ENCODE assay signal across 10 cellular contexts in the genomic region with DNA sequence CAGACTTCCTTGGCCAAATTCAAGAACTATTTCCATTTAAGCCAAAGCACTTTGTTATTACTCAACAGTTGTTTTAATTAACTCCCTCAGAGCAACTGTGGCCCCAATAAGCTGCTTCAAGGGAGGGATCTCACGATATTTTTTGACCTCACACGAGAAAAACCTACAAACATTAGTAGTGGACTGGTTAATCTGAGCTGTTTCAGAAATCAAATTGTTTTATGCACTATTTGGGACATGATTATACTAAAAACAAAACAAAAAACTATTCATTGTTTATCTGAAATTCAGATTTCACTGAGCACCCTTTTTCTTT.
A peak's percentile ranks its signal among the peaks of the same experiment; 100 is the strongest.
DNase-seq lines count a peak whose midpoint lies in the region; ATAC-seq and TF ChIP-seq lines count a peak whose summit lies in the region.
"Had no signal": no experiment of that assay in that cellular context is flagged by ENCODE, and none has a peak within 500 bp of the region (broad histone marks: within the 10 kb centered on the region; RNA-seq: fewer than 3 reads in every experiment).

No MANE protein-coding gene starts in this region.

- peaks cover 22 to 31% of the 10 kb centered on the region in 2 donors for H3K27me3 Mint-ChIP-seq in CD4-positive, alpha-beta memory T cell
- H3K27me3 Mint-ChIP-seq in effector memory CD8-positive, alpha-beta T cell: peaks cover 31 to 47% of the 10 kb centered on the region in 2 donors
- H3K27me3 Mint-ChIP-seq in neural progenitor cell (ENCODE audit: insufficient read depth, low read depth): peaks cover 10% of the 10 kb centered on the region
- peaks cover 41% of the 10 kb centered on the region for H3K27me3 Mint-ChIP-seq in activated CD8-positive, alpha-beta T cell treated with anti-CD3 and anti-CD28 coated beads for 36 hours

- H3K27ac ChIP-seq in CD4-positive, alpha-beta memory T cell (ENCODE audit: low read depth, low read length): no peak overlapping the region
- no peak overlapping the region for H3K27ac ChIP-seq in neural progenitor cell
- H3K27ac ChIP-seq: left lung had no signal

- H3K9me3 Mint-ChIP-seq in CD4-positive, alpha-beta memory T cell: peaks cover 0 to 4% (median 0%) of the 10 kb centered on the region in 8 donors
- H3K9me3 Mint-ChIP-seq in effector memory CD8-positive, alpha-beta T cell: no peaks in the 10 kb centered on the region
- H3K9me3 Mint-ChIP-seq in neural progenitor cell: no peaks in the 10 kb centered on the region
- H3K9me3 Mint-ChIP-seq in activated CD8-positive, alpha-beta T cell treated with anti-CD3 and anti-CD28 coated beads for 36 hours: no peaks in the 10 kb centered on the region

- H3K4me3 Mint-ChIP-seq in CD4-positive, alpha-beta memory T cell: peak overlapping the region in 5 of 8 donors; percentile 9 to 84 (median 79)
- peak overlapping the region; percentile 18 to 57 for H3K4me3 Mint-ChIP-seq in effector memory CD8-positive, alpha-beta T cell
- peak overlapping the region; percentile 93 for H3K4me3 Mint-ChIP-seq in neural progenitor cell
- H3K4me3 Mint-ChIP-seq in activated CD8-positive, alpha-beta T cell treated with anti-CD3 and anti-CD28 coated beads for 36 hours: no peak overlapping the region

- H3K4me1 Mint-ChIP-seq in CD4-positive, alpha-beta memory T cell: peaks cover 12 to 18% (median 15%) of the 10 kb centered on the region in 4 donors
- peaks cover 7 to 9% of the 10 kb centered on the region in 2 donors for H3K4me1 Mint-ChIP-seq in effector memory CD8-positive, alpha-beta T cell (ENCODE audit: low read depth in 2 of 2)
- H3K4me1 Mint-ChIP-seq in neural progenitor cell: peaks cover 17% of the 10 kb centered on the region
- H3K4me1 Mint-ChIP-seq in activated CD8-positive, alpha-beta T cell treated with anti-CD3 and anti-CD28 coated beads for 36 hours (ENCODE audit: low read depth): peaks cover 11% of the 10 kb centered on the region

- intact Hi-C loops in CD4-positive, alpha-beta memory T cell (cut with micrococcal nuclease): no loop called here
- intact Hi-C loops in activated CD8-positive, alpha-beta T cell treated with anti-CD3 and anti-CD28 coated beads for 36 hours (cut with micrococcal nuclease): no loop called here
- intact Hi-C loops in Right ventricle myocardium inferior (cut with DNase I): no loop called here

- H3K36me3 ChIP-seq in CD4-positive, alpha-beta memory T cell (ENCODE audit: insufficient read depth, low read length): no peaks in the 10 kb centered on the region
- H3K36me3 ChIP-seq in neural progenitor cell: no peaks in the 10 kb centered on the region
- H3K36me3 ChIP-seq: left lung had no signal

- H3K36me3 Mint-ChIP-seq in CD4-positive, alpha-beta memory T cell: no peaks in the 10 kb centered on the region
- no peaks in the 10 kb centered on the region for H3K36me3 Mint-ChIP-seq in effector memory CD8-positive, alpha-beta T cell (ENCODE audit: insufficient read depth)
- H3K36me3 Mint-ChIP-seq in neural progenitor cell: no peaks in the 10 kb centered on the region
- no peaks in the 10 kb centered on the region for H3K36me3 Mint-ChIP-seq in activated CD8-positive, alpha-beta T cell treated with anti-CD3 and anti-CD28 coated beads for 36 hours (ENCODE audit: low read depth)

- no peaks in the 10 kb centered on the region for H3K79me2 ChIP-seq in neural progenitor cell (ENCODE audit: low read depth)

- ATAC-seq in HG03378 (IDR thresholded peaks at IDR 0.05; ENCODE audit: unreplicated experiment): peak; percentile 12
- ATAC-seq in effector memory CD8-positive, alpha-beta T cell (replicated peaks): no peak
- ATAC-seq in activated CD8-positive, alpha-beta T cell treated with anti-CD3 and anti-CD28 coated beads for 36 hours: no peak
- ATAC-seq in Right ventricle myocardium inferior: no peak

- CTCF ChIA-PET in CD4-positive, alpha-beta memory T cell (lab: Charles Lee; ENCODE audit: partially characterized antibody): no interaction called here
- CTCF ChIA-PET in activated CD8-positive, alpha-beta T cell treated with anti-CD3 and anti-CD28 coated beads for 36 hours (lab: Charles Lee): interaction anchor here (0.8 to 0.9 kb wide), 2 partner anchors 8 to 594 kb away, joined by 3 read pairs; no protein-coding TSS in a partner anchor

- H3F3A ChIP-seq in neural progenitor cell (ENCODE audit: low read depth): peaks cover 3% of the 10 kb centered on the region

- no peak overlapping the region for H3K4me3 ChIP-seq in CD4-positive, alpha-beta memory T cell (ENCODE audit: low read length in 2 of 2)
- H3K4me3 ChIP-seq in neural progenitor cell: peak overlapping the region; percentile 67

- DNase-seq in CD4-positive, alpha-beta memory T cell: no peak
- DNase-seq in effector memory CD8-positive, alpha-beta T cell: no peak
- DNase-seq in neural progenitor cell (ENCODE audit: low spot score) (no peak), NCI-H526 treated with DMSO at 0.1 percent for 48 hours (lab: John Stamatoyannopoulos, UW) (no peak), Right ventricle myocardium inferior (ENCODE audit: missing footprints) (no peak), iPS-NIHi11 (ENCODE audit: low spot score) (no peak)
- DNase-seq in activated CD8-positive, alpha-beta T cell treated with anti-CD3 and anti-CD28 coated beads for 36 hours: no peak
- DNase-seq: NCI-H446 had no signal

- no peak overlapping the region for H3K9ac ChIP-seq in neural progenitor cell

- no peaks in the 10 kb centered on the region for H3K9me3 ChIP-seq in CD4-positive, alpha-beta memory T cell (ENCODE audit: control insufficient read depth in 1 of 2, low read length in 2 of 2)
- H3K9me3 ChIP-seq in neural progenitor cell (ENCODE audit: low read depth): no peaks in the 10 kb centered on the region
- H3K9me3 ChIP-seq: left lung had no signal

- peaks cover 8% of the 10 kb centered on the region for H3K4me1 ChIP-seq in CD4-positive, alpha-beta memory T cell (ENCODE audit: insufficient read depth, low read length)
- peaks cover 6% of the 10 kb centered on the region for H3K4me1 ChIP-seq in neural progenitor cell

- H3K4me2 ChIP-seq in neural progenitor cell: peak overlapping the region; percentile 95

- POLR2A ChIA-PET in CD4-positive, alpha-beta memory T cell (lab: Charles Lee; ENCODE audit: partially characterized antibody): no interaction called here
- POLR2A ChIA-PET in activated CD8-positive, alpha-beta T cell treated with anti-CD3 and anti-CD28 coated beads for 36 hours (lab: Charles Lee): no interaction called here

- peaks cover 10% of the 10 kb centered on the region for H3K27me3 ChIP-seq in CD4-positive, alpha-beta memory T cell (ENCODE audit: insufficient read depth, low read length)
- H3K27me3 ChIP-seq in neural progenitor cell: peaks cover 24% of the 10 kb centered on the region

- H3K27ac Mint-ChIP-seq in CD4-positive, alpha-beta memory T cell: no peak overlapping the region
- no peak overlapping the region for H3K27ac Mint-ChIP-seq in effector memory CD8-positive, alpha-beta T cell
- peak overlapping the region; percentile 91 for H3K27ac Mint-ChIP-seq in neural progenitor cell
- no peak overlapping the region for H3K27ac Mint-ChIP-seq in activated CD8-positive, alpha-beta T cell treated with anti-CD3 and anti-CD28 coated beads for 36 hours

- H4K20me1 ChIP-seq in neural progenitor cell (ENCODE audit: low read depth): no peaks in the 10 kb centered on the region

- no peak for TF ChIP-seq CTCF in neural progenitor cell (IDR thresholded peaks at IDR 0.05)
- no peak for TF ChIP-seq CTCF in activated CD8-positive, alpha-beta T cell treated with anti-CD3 and anti-CD28 coated beads for 36 hours (IDR thresholded peaks at IDR 0.05)

- peak overlapping the region; percentile 92 for H2AFZ ChIP-seq in neural progenitor cell (replicated peaks)
